In the genomic region with DNA sequence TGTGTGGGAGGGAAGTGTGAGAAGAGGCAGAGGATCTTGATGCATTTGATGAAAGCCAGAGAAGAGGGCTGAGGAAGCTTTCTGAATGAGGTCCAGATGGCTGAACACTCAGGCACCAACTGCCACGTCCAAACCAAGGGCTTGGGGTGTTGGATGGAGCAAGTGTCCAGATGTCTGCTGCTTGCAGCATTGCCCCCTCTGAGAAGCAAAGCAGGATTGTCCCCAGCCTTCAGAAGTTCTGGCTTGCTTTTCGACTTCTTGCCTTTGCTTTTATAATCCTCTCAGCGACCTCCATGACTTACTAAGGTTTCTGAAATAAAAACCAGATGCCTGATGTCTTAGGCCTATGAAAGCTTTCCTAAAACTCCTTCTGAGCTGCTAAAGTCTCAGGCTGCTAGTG, we compare ENCODE assay signal across 24 cellular contexts.
DNase-seq lines count a peak whose midpoint lies in the region; ATAC-seq and TF ChIP-seq lines count a peak whose summit lies in the region.
"Had no signal": no experiment of that assay in that cellular context is flagged by ENCODE, and none has a peak within 500 bp of the region (broad histone marks: within the 10 kb centered on the region; RNA-seq: fewer than 3 reads in every experiment).

No MANE protein-coding gene starts in this region.

- H3K9me2 ChIP-seq in OCI-LY7 (ENCODE audit: insufficient read depth, low read length), result no peaks in the 10 kb centered on the region

- no peaks in the 10 kb centered on the region for H3K27me3 ChIP-seq in right cardiac atrium (ENCODE audit: control insufficient read depth, insufficient read depth)
- H3K27me3 ChIP-seq: BLaER1 treated with 17β-estradiol and CSF1 and Interleukin-3, amounts not matched to agents 10 nM and 100 nM had no signal

- peaks cover 12% of the 10 kb centered on the region for H3K4me1 Mint-ChIP-seq in type B pancreatic cell (ENCODE audit: unreplicated experiment)
- H3K4me1 Mint-ChIP-seq: CD4-positive, alpha-beta memory T cell had no signal

- no peaks in the 10 kb centered on the region for H3K79me2 ChIP-seq in OCI-LY7 (ENCODE audit: insufficient read depth, low read depth, low read length)

- peak overlapping the region; percentile 39 for H3K27ac Mint-ChIP-seq in type B pancreatic cell
- H3K27ac Mint-ChIP-seq: CD4-positive, alpha-beta memory T cell had no signal

- WGBS in right cardiac atrium, result 48% methylated on average over 3 of the region's 3 CpGs

- ATAC-seq in right cardiac atrium, result no peak
- ATAC-seq: Right ventricle myocardium inferior had no signal

- CTCF ChIA-PET in OCI-LY7 (lab: Charles Lee; ENCODE audit: unreplicated experiment), result no interaction called here

- no peaks in the 10 kb centered on the region for H3K4me1 ChIP-seq in right cardiac atrium (ENCODE audit: control insufficient read depth, insufficient read depth, low read length)
- no peaks in the 10 kb centered on the region for H3K4me1 ChIP-seq in OCI-LY7 (ENCODE audit: insufficient read depth, low read length, poor library complexity, severe bottlenecking)
- H3K4me1 ChIP-seq: BLaER1 treated with 17β-estradiol and CSF1 and Interleukin-3, amounts not matched to agents 10 nM and 100 nM; Caco-2 had no signal

- intact Hi-C loops in right cardiac atrium (cut with DNase I), result no loop called here
- intact Hi-C loops in OCI-LY7 (cut with micrococcal nuclease; ENCODE audit: unreplicated experiment), result no loop called here

- no peak overlapping the region for H2AFZ ChIP-seq in OCI-LY7 (ENCODE audit: low read length)

- no peak for TF ChIP-seq CTCF in type B pancreatic cell (conservative IDR thresholded peaks at IDR 0.05)
- TF ChIP-seq CTCF in OCI-LY7 (conservative IDR thresholded peaks at IDR 0.05; ENCODE audit: low read length), result no peak

- H3K27me3 Mint-ChIP-seq in type B pancreatic cell, result no peaks in the 10 kb centered on the region

- peaks cover 4% of the 10 kb centered on the region for H3K36me3 Mint-ChIP-seq in type B pancreatic cell

- no TSS peak for BruUV-seq in OCI-LY7 (replicated peaks; lab: Mats Ljungman, UMichigan)

- H3K9me3 ChIP-seq in right cardiac atrium (ENCODE audit: control insufficient read depth, low read length) (no peaks in the 10 kb centered on the region), OCI-LY7 (ENCODE audit: low read length) (no peaks in the 10 kb centered on the region)
- H3K9me3 ChIP-seq: Caco-2 had no signal

- H3K27ac ChIP-seq in right cardiac atrium (ENCODE audit: low read length) (no peak overlapping the region), OCI-LY7 (ENCODE audit: low read depth, low read length, poor library complexity, severe bottlenecking) (no peak overlapping the region)
- H3K27ac ChIP-seq: 22Rv1; BLaER1 treated with 17β-estradiol and CSF1 and Interleukin-3, amounts not matched to agents 10 nM and 100 nM had no signal

- H4K20me1 ChIP-seq in OCI-LY7 (ENCODE audit: insufficient read depth, low read length), result no peaks in the 10 kb centered on the region
- H4K20me1 ChIP-seq: BLaER1 treated with 17β-estradiol and CSF1 and Interleukin-3, amounts not matched to agents 10 nM and 100 nM had no signal

- H3K4me3 Mint-ChIP-seq in type B pancreatic cell, result no peak overlapping the region
- H3K4me3 Mint-ChIP-seq: CD4-positive, alpha-beta memory T cell had no signal

- no peak overlapping the region for H3K4me2 ChIP-seq in OCI-LY7 (ENCODE audit: low read length)
- H3K4me2 ChIP-seq: BLaER1 treated with 17β-estradiol and CSF1 and Interleukin-3, amounts not matched to agents 10 nM and 100 nM had no signal

- POLR2A ChIA-PET in OCI-LY7 (lab: Charles Lee), result no interaction called here

- peak; percentile 20 for DNase-seq in NCI-H2171 treated with DMSO at 0.1 percent for 48 hours (lab: John Stamatoyannopoulos, UW)
- DNase-seq in NCI-H2171 (lab: John Stamatoyannopoulos, UW), result no peak
- peak; percentile 94 for DNase-seq in NCI-H524 treated with DMSO at 0.1 percent for 48 hours (lab: John Stamatoyannopoulos, UW)
- peak; percentile 14 for DNase-seq in islet precursor cell
- no peak for DNase-seq in type B pancreatic cell (ENCODE audit: extremely low spot score, unreplicated experiment)
- no peak for DNase-seq in right cardiac atrium
- no peak for DNase-seq in cortex of kidney (lab: John Stamatoyannopoulos, UW)
- DNase-seq in OCI-LY7 (ENCODE audit: low spot score), result no peak
- DNase-seq: ACHN; Caco-2; CD4-positive, alpha-beta memory T cell; DMS153; GOT3; HCEC 1CT; KG1; NCI-H1105; NCI-H187; NCI-H2107; NCI-H2227 treated with DMSO at 0.1 percent for 48 hours; NCI-H510A; NCI-H774 had no signal

- no peak overlapping the region for H3K4me3 ChIP-seq in right cardiac atrium (ENCODE audit: low read length)
- H3K4me3 ChIP-seq in OCI-LY7 (ENCODE audit: low read depth, low read length, poor library complexity, severe bottlenecking), result no peak overlapping the region
- H3K4me3 ChIP-seq: BLaER1 treated with 17β-estradiol and CSF1 and Interleukin-3, amounts not matched to agents 10 nM and 100 nM had no signal

- peaks cover 5% of the 10 kb centered on the region for H3K9me3 Mint-ChIP-seq in type B pancreatic cell

- no peaks in the 10 kb centered on the region for H3K36me3 ChIP-seq in OCI-LY7 (ENCODE audit: insufficient read depth, low read length)
- H3K36me3 ChIP-seq: BLaER1 treated with 17β-estradiol and CSF1 and Interleukin-3, amounts not matched to agents 10 nM and 100 nM had no signal

Comparison
In these comparisons a context has a peak if more than half of its experiments do, and no peak if none do; other contexts are left out.
1. DNase-seq: peak in NCI-H2171 treated with DMSO at 0.1 percent for 48 hours (single experiment), NCI-H524 treated with DMSO at 0.1 percent for 48 hours (single experiment) and islet precursor cell (single experiment); none in NCI-H2171 (single experiment), type B pancreatic cell (single experiment), right cardiac atrium (0 of 3), cortex of kidney (single experiment) and OCI-LY7 (single experiment).